18 cellular contexts compared by ENCODE assay signal in the genomic region with DNA sequence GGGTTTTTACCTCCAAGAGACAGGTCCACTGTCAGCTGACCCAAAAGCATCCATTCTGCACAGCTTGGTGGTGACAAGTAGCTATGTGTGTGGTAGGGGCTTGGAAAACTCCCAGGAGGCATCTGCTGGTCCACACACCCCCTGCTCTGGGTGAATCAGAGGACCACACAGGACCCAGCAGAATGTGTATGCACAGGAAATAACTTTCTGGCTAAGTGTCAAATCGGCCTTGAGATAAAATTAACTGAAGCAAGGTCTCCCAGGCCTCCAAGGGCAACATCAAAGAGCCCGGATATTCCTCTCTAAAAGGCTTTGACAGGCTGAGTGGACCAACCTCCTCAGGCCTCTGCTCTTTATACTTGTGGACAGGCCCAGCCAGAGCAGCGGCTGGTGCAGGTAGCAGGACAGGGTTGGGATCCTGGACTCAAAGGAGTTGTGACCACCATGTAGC.
DNase-seq lines count a peak whose midpoint lies in the region; ATAC-seq, FAIRE-seq and TF ChIP-seq lines count a peak whose summit lies in the region.
"Had no signal": no experiment of that assay in that cellular context is flagged by ENCODE, and none has a peak within 500 bp of the region (broad histone marks: within the 10 kb centered on the region; RNA-seq: fewer than 3 reads in every experiment).

No MANE protein-coding gene starts in this region.

- H2BK5ac ChIP-seq in IMR-90 (ENCODE audit: low read depth, low read length, poor library complexity, severe bottlenecking) (peak overlapping the region; percentile 7), trophoblast cell (ENCODE audit: low read depth, low read length, poor library complexity) (no peak overlapping the region)

- H3K79me1 ChIP-seq in IMR-90 (ENCODE audit: low read depth in 1 of 2, low read length in 2 of 2) (no peaks in the 10 kb centered on the region), trophoblast cell (ENCODE audit: low read length) (no peaks in the 10 kb centered on the region)

- H2AFZ ChIP-seq in IMR-90 (replicated peaks; ENCODE audit: low read length, poor library complexity) (peak overlapping the region; percentile 57), trophoblast cell (ENCODE audit: insufficient read depth, low read length, poor library complexity) (no peak overlapping the region)

- intact Hi-C loops in IMR-90 (cut with micrococcal nuclease) (no loop called here), posterior vena cava (cut with DNase I) (no loop called here)

- no peak for FAIRE-seq in bronchial epithelial cell (lab: Jason Lieb, UNC)
- no peak for FAIRE-seq in GM12891 (lab: Jason Lieb, UNC)

- no peaks in the 10 kb centered on the region; the same call in 1 of the 2 replicates for H4K20me1 ChIP-seq in IMR-90 (ENCODE audit: insufficient read depth, low read length)

- H3K4me3 ChIP-seq in IMR-90 (ENCODE audit: insufficient read depth, low read depth, low read length), result no peak overlapping the region
- H3K4me3 ChIP-seq in bronchial epithelial cell (ENCODE audit: low read depth, low read length), result no peak overlapping the region
- no peak overlapping the region for H3K4me3 ChIP-seq in trophoblast cell (ENCODE audit: low read depth, low read length)
- H3K4me3 ChIP-seq: heart left ventricle, left lung, Peyer's patch had no signal

- no peaks in the 10 kb centered on the region for H3K36me3 ChIP-seq in IMR-90 (ENCODE audit: control insufficient read depth, insufficient read depth, low read length)
- H3K36me3 ChIP-seq in bronchial epithelial cell (ENCODE audit: control insufficient read depth, insufficient read depth, low read length), result no peaks in the 10 kb centered on the region
- H3K36me3 ChIP-seq in trophoblast cell (ENCODE audit: control insufficient read depth in 1 of 2, insufficient read depth in 2 of 2, low read length in 2 of 2), result no peaks in the 10 kb centered on the region
- H3K36me3 ChIP-seq: heart left ventricle, left lung, Peyer's patch had no signal

- WGBS in IMR-90 (ENCODE audit: extremely low coverage in 2 of 2, insufficient read length in 1 of 2), 2 experiments, result 0% methylated on average over 1 of the region's 3 CpGs; no CpG with 5 or more reads in 1 of the 2 experiments
- WGBS in trophoblast cell (ENCODE audit: extremely low coverage, insufficient coverage, insufficient read length), result no CpG with 5 or more reads among the region's 3 CpGs

- H2AK5ac ChIP-seq in IMR-90 (ENCODE audit: low read depth, low read length), result no peak overlapping the region
- no peak overlapping the region for H2AK5ac ChIP-seq in trophoblast cell (ENCODE audit: low read length)

- BruUV-seq in IMR-90 (replicated peaks; lab: Mats Ljungman, UMichigan), result no TSS peak

- H2AK9ac ChIP-seq in IMR-90 (replicated peaks; ENCODE audit: low read depth, low read length, poor library complexity), result no peak overlapping the region

- peak overlapping the region; percentile 9; the same call in 1 of the 2 replicates for H2BK20ac ChIP-seq in IMR-90 (ENCODE audit: low read depth, low read length)

- H3K9ac ChIP-seq in IMR-90 (ENCODE audit: low read depth, low read length), result no peak overlapping the region
- H3K9ac ChIP-seq in trophoblast cell (ENCODE audit: low read length), result no peak overlapping the region

- no peak overlapping the region for H3K18ac ChIP-seq in IMR-90 (ENCODE audit: low read depth, low read length)
- no peak overlapping the region for H3K18ac ChIP-seq in trophoblast cell (ENCODE audit: low read length)

- H3K27me3 ChIP-seq in IMR-90 (ENCODE audit: control insufficient read depth, insufficient read depth, low read length) (no peaks in the 10 kb centered on the region), bronchial epithelial cell (ENCODE audit: control insufficient read depth, insufficient read depth, low read length) (no peaks in the 10 kb centered on the region), trophoblast cell (ENCODE audit: insufficient read depth, low read length) (no peaks in the 10 kb centered on the region)
- H3K27me3 ChIP-seq: heart left ventricle, left lung, Peyer's patch had no signal

- ATAC-seq in IMR-90 (ENCODE audit: low read depth), result peak; percentile 48
- ATAC-seq: effector memory CD8-positive, alpha-beta T cell; left lung had no signal

- no peak overlapping the region for H3K4me2 ChIP-seq in IMR-90 (ENCODE audit: low read depth, low read length)
- no peak overlapping the region for H3K4me2 ChIP-seq in trophoblast cell (ENCODE audit: low read length)

- H4K8ac ChIP-seq in IMR-90 (ENCODE audit: low read depth in 2 of 2, low read length in 2 of 2), result no peak overlapping the region; a peak in 1 of 4 replicates
- no peak overlapping the region for H4K8ac ChIP-seq in trophoblast cell (ENCODE audit: low read depth, low read length)

- H3K56ac ChIP-seq in IMR-90 (ENCODE audit: extremely low read depth, insufficient read depth, low read length), result no peak overlapping the region

- DNase-seq in COLO829 (ENCODE audit: low spot score) (peak; percentile 45), IMR-90 (peak; percentile 90), bronchial epithelial cell (ENCODE audit: low read depth) (peak; percentile 53), lung microvascular endothelial cell (ENCODE audit: low read depth in 2 of 2) (peak; percentile 22 to 80), posterior vena cava (ENCODE audit: low spot score) (no peak), GM12891 (ENCODE audit: insufficient read length, low spot score) (no peak), trophoblast cell (no peak)
- no peak for DNase-seq in activated CD8-positive, alpha-beta memory T cell treated with anti-CD3 and anti-CD28 coated beads, Interleukin-2, amount 50 U/mL, for 4 hours
- DNase-seq: anterior cingulate cortex; CD4-positive, alpha-beta memory T cell; effector memory CD8-positive, alpha-beta T cell; heart left ventricle; left lung; NCI-H1436 treated with DMSO at 0.1 percent for 48 hours; NCI-H524; Peyer's patch; retina; stimulated activated naive CD4-positive, alpha-beta T cell had no signal

- in situ Hi-C loops in IMR-90 (cut with MboI; ENCODE audit: low sequenced_read_pairs), result no loop called here

- peaks cover 15% of the 10 kb centered on the region for H3K4me1 ChIP-seq in IMR-90 (ENCODE audit: control insufficient read depth, insufficient read depth, low read length)
- peaks cover 0 to 6% of the 10 kb centered on the region in 2 experiments for H3K4me1 ChIP-seq in trophoblast cell (ENCODE audit: control insufficient read depth in 1 of 2, insufficient read depth in 2 of 2, low read length in 2 of 2)
- H3K4me1 ChIP-seq: left lung, Peyer's patch had no signal

- H4K5ac ChIP-seq in IMR-90 (ENCODE audit: low read depth, low read length), result no peak overlapping the region

- CTCF ChIA-PET in IMR-90 (lab: Yijun Ruan, JAX), result interaction anchor here (0.5 to 1.4 kb wide), 2 partner anchors 10 to 63 kb away, joined by 3 to 7 read pairs; no protein-coding TSS in a partner anchor

- dilution Hi-C loops in IMR-90 (cut with HindIII; ENCODE audit: low sequenced_read_pairs, unreplicated experiment), result no loop called here

- H3K9me1 ChIP-seq in IMR-90 (ENCODE audit: insufficient read depth, low read length), result peaks cover 17% of the 10 kb centered on the region

- no peak for TF ChIP-seq CTCF in IMR-90 (conservative IDR thresholded peaks at IDR 0.05; ENCODE audit: low read depth, low read length)
- no peak for TF ChIP-seq CTCF in bronchial epithelial cell (IDR thresholded peaks at IDR 0.05; ENCODE audit: insufficient read depth, low read length, severe bottlenecking)

- 0 out of 2 replicates have a peak overlapping the region, but pooled peaks have one; percentile 49 for H2BK120ac ChIP-seq in IMR-90 (ENCODE audit: low read depth, low read length)
- no peak overlapping the region for H2BK120ac ChIP-seq in trophoblast cell (ENCODE audit: insufficient read depth, low read length, poor library complexity)

- no peaks in the 10 kb centered on the region for H3K79me2 ChIP-seq in trophoblast cell (ENCODE audit: control insufficient read depth, insufficient read depth, low read length, poor library complexity)

- H3K9me3 ChIP-seq in IMR-90 (ENCODE audit: control insufficient read depth, insufficient read depth, low read length), result no peaks in the 10 kb centered on the region
- no peaks in the 10 kb centered on the region for H3K9me3 ChIP-seq in trophoblast cell (ENCODE audit: insufficient read depth, low read depth, low read length)
- H3K9me3 ChIP-seq: heart left ventricle, left lung, Peyer's patch had no signal

- H4K12ac ChIP-seq in trophoblast cell (ENCODE audit: low read depth, low read length), result no peak overlapping the region

- peak overlapping the region; percentile 37; the same call in 1 of the 2 replicates for H4K91ac ChIP-seq in IMR-90 (ENCODE audit: insufficient read depth, low read depth, low read length)
- no peak overlapping the region for H4K91ac ChIP-seq in trophoblast cell (ENCODE audit: low read depth, low read length)

- no peak overlapping the region for H2BK15ac ChIP-seq in IMR-90 (ENCODE audit: low read depth, low read length)

- H3K4ac ChIP-seq in IMR-90 (ENCODE audit: low read depth, low read length), result peak overlapping the region; percentile 9
- no peak overlapping the region for H3K4ac ChIP-seq in trophoblast cell (ENCODE audit: low read depth, low read length)

- no peak overlapping the region for H3K27ac ChIP-seq in IMR-90 (ENCODE audit: insufficient read depth, low read length)
- no peak overlapping the region for H3K27ac ChIP-seq in trophoblast cell (ENCODE audit: low read depth, low read length)
- H3K27ac ChIP-seq: heart left ventricle, left lung, Peyer's patch had no signal

- TF ChIP-seq POLR2A in IMR-90 (IDR thresholded peaks at IDR 0.05; ENCODE audit: low read depth, low read length), result no peak
- no peak for TF ChIP-seq POLR2A in GM12891 (IDR thresholded peaks at IDR 0.05; ENCODE audit: low read depth, low read length)

- H3K14ac ChIP-seq in IMR-90 (replicated peaks; ENCODE audit: low read depth, low read length), result peak overlapping the region; percentile 40; the same call in 1 of the 2 replicates
- H3K14ac ChIP-seq in trophoblast cell (ENCODE audit: low read length), result no peak overlapping the region

- H2BK12ac ChIP-seq in trophoblast cell (ENCODE audit: low read length), result no peak overlapping the region

- H3K23ac ChIP-seq in IMR-90 (ENCODE audit: low read depth, low read length), result no peak overlapping the region
- no peak overlapping the region for H3K23ac ChIP-seq in trophoblast cell (ENCODE audit: low read length)

- TF ChIP-seq RAD21 in IMR-90 (IDR thresholded peaks at IDR 0.05; ENCODE audit: low read length), result no peak

- POLR2A ChIA-PET in IMR-90 (lab: Charles Lee; ENCODE audit: unreplicated experiment), result no interaction called here

TF ChIP-seq in IMR-90, 13 proteins besides CTCF, POLR2A, EP300 and RAD21 (continues in another document):
- TF ChIP-seq CHD1 (IDR thresholded peaks at IDR 0.05; ENCODE audit: low read depth, low read length) (no peak), FOS (IDR thresholded peaks at IDR 0.05; ENCODE audit: low read depth, low read length) (0 out of 2 replicates have a peak, but pooled peaks have one; percentile 23)

TF ChIP-seq in GM12891, 5 proteins besides CTCF, POLR2A, EP300 and RAD21:
- TF ChIP-seq POU2F2 (IDR thresholded peaks at IDR 0.05; ENCODE audit: low read depth, low read length), result no peak
- no peak for TF ChIP-seq SPI1 (IDR thresholded peaks at IDR 0.05; ENCODE audit: low read depth, low read length)
- TF ChIP-seq PAX5 (IDR thresholded peaks at IDR 0.05; ENCODE audit: insufficient read depth, low read length, severe bottlenecking), result no peak
- TF ChIP-seq POLR2AphosphoS5 (IDR thresholded peaks at IDR 0.05; ENCODE audit: low read depth, low read length), result no peak
- TF ChIP-seq TAF1 (IDR thresholded peaks at IDR 0.05; ENCODE audit: low read depth, low read length), result no peak

Comparison
In these comparisons a context has a peak if more than half of its experiments do, and no peak if none do; other contexts are left out.
1. DNase-seq: peak in COLO829 (single experiment), IMR-90 (single experiment), bronchial epithelial cell (single experiment) and lung microvascular endothelial cell (2 of 2); none in posterior vena cava (single experiment), activated CD8-positive, alpha-beta memory T cell treated with anti-CD3 and anti-CD28 coated beads, Interleukin-2, amount 50 U/mL, for 4 hours (single experiment), GM12891 (single experiment) and trophoblast cell (0 of 2).